In the genomic region with DNA sequence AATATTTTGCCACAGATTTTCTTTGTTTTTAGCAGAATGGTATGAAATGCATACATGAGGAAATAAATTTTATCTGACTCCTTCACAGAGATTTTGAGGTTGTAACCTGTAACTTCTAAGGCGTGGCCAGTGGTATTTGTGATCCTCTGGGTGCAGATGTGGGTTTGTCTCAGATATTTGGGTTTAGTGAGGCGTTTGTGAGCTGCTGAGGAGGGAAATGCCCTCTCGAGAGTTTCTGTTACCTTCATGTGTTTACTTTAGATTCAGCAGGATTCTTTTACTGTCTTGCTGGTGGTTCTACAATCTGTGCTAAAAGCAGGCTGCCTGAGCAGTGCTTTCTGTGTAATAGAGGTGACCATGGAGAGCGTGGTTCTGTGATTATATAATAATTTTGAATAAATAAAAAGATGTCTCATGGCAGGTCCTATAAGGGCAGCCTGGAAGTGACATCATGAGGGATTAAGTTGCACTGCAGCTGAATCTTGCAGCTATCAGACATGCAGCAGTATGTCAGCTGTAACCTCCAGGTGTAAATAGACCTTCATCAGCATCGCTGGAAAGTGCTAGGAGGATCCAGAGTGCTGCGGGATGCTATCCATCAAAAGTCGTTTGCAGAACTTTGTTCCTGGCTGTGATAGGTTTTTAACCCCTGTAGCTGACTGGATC, we compare ENCODE assay signal across 33 cellular contexts. TPM values are rescaled to one million over a fixed set of nuclear protein-coding genes. Genes with fewer than 3 reads are reported as not detected.
DNase-seq lines count a peak whose midpoint lies in the region; ATAC-seq, FAIRE-seq and TF ChIP-seq lines count a peak whose summit lies in the region.
"Had no signal": no experiment of that assay in that cellular context is flagged by ENCODE, and none has a peak within 500 bp of the region (broad histone marks: within the 10 kb centered on the region; RNA-seq: fewer than 3 reads in every experiment).

No MANE protein-coding gene starts in this region.

- no peak for TF ChIP-seq POLR2A in A549 (IDR thresholded peaks at IDR 0.05; ENCODE audit: low read length)

- TF ChIP-seq CTCF in A549 (IDR thresholded peaks at IDR 0.05) (no peak), nephron progenitor cell (IDR thresholded peaks at IDR 0.05) (no peak), endodermal cell (conservative IDR thresholded peaks at IDR 0.05) (no peak)

- H3K4me1 Mint-ChIP-seq in nephron progenitor cell (no peaks in the 10 kb centered on the region), endodermal cell (peaks cover 18% of the 10 kb centered on the region)
- H3K4me1 Mint-ChIP-seq in activated T-cell treated with anti-CD3 and anti-CD28 coated beads, Interleukin-2, amount 50 U/mL, for 24 hours (ENCODE audit: low read depth), result peaks cover 3% of the 10 kb centered on the region
- H3K4me1 Mint-ChIP-seq in CD8-positive, alpha-beta memory T cell, result peaks cover 0 to 4% (median 0%) of the 10 kb centered on the region in 3 donors

- no peak for TF ChIP-seq EP300 in A549 (IDR thresholded peaks at IDR 0.05)

- H3K36me3 ChIP-seq in endodermal cell (ENCODE audit: control insufficient read depth, insufficient read depth, low read length), result peaks cover 69% of the 10 kb centered on the region
- H3K36me3 ChIP-seq in CD8-positive, alpha-beta memory T cell (ENCODE audit: insufficient read depth, low read length), result no peaks in the 10 kb centered on the region

- ATAC-seq in A549, result no peak
- peak; percentile 83 for ATAC-seq in HG03342 (IDR thresholded peaks at IDR 0.05; ENCODE audit: unreplicated experiment)
- peak; percentile 11; the same call in 2 of the 3 replicates for ATAC-seq in SK-N-SH treated with all-trans-retinoic acid at 6 μM for 48 hours
- ATAC-seq: naive thymus-derived CD8-positive, alpha-beta T cell; Panc1 had no signal

- H3K4me2 ChIP-seq in A549, result peak overlapping the region; percentile 20; the same call in 2 of the 3 replicates

- H3K4me1 ChIP-seq in A549 (peaks cover 47% of the 10 kb centered on the region), endodermal cell (ENCODE audit: control insufficient read depth, insufficient read depth, low read length) (peaks cover 15% of the 10 kb centered on the region)
- no peaks in the 10 kb centered on the region for H3K4me1 ChIP-seq in CD8-positive, alpha-beta memory T cell (ENCODE audit: insufficient read depth, low read length)

- H3K27me3 ChIP-seq in endodermal cell (ENCODE audit: control insufficient read depth, insufficient read depth, low read length, poor library complexity, severe bottlenecking), result no peaks in the 10 kb centered on the region
- no peaks in the 10 kb centered on the region for H3K27me3 ChIP-seq in CD8-positive, alpha-beta memory T cell (ENCODE audit: insufficient read depth, low read length, poor library complexity, severe bottlenecking)
- H3K27me3 ChIP-seq: MG63, SJSA1, stomach had no signal

- CTCF ChIA-PET in A549 (lab: Yijun Ruan, JAX), result no interaction called here
- CTCF ChIA-PET in CD8-positive, alpha-beta memory T cell (lab: Charles Lee), result no interaction called here

- peaks cover 39% of the 10 kb centered on the region for H3K9me3 Mint-ChIP-seq in nephron progenitor cell
- H3K9me3 Mint-ChIP-seq in activated T-cell treated with anti-CD3 and anti-CD28 coated beads, Interleukin-2, amount 50 U/mL, for 24 hours, result no peaks in the 10 kb centered on the region
- H3K9me3 Mint-ChIP-seq in endodermal cell, result peaks cover 29% of the 10 kb centered on the region
- peaks cover 0 to 4% (median 3%) of the 10 kb centered on the region in 5 donors for H3K9me3 Mint-ChIP-seq in CD8-positive, alpha-beta memory T cell

- POLR2A ChIA-PET in A549 (lab: Yijun Ruan, JAX), result no interaction called here
- POLR2A ChIA-PET in CD8-positive, alpha-beta memory T cell (lab: Charles Lee), result no interaction called here

- H3K36me3 Mint-ChIP-seq in nephron progenitor cell (ENCODE audit: low read depth), result peaks cover 53% of the 10 kb centered on the region
- no peaks in the 10 kb centered on the region for H3K36me3 Mint-ChIP-seq in activated T-cell treated with anti-CD3 and anti-CD28 coated beads, Interleukin-2, amount 50 U/mL, for 24 hours (ENCODE audit: low read depth)
- H3K36me3 Mint-ChIP-seq in endodermal cell (ENCODE audit: low read depth), result peaks cover 28% of the 10 kb centered on the region
- H3K36me3 Mint-ChIP-seq in CD8-positive, alpha-beta memory T cell, result peaks cover 0 to 8% (median 0%) of the 10 kb centered on the region in 3 donors
- H3K36me3 Mint-ChIP-seq: activated CD4-positive, alpha-beta memory T cell treated with anti-CD3 and anti-CD28 coated beads for 36 hours; activated naive CD8-positive, alpha-beta T cell treated with anti-CD3 and anti-CD28 coated beads, Interleukin-2, amount 10 ng/mL, durations not matched to agents 7 days and 5 days had no signal

- H3K27ac Mint-ChIP-seq in nephron progenitor cell (no peak overlapping the region), endodermal cell (no peak overlapping the region)
- no peak overlapping the region for H3K27ac Mint-ChIP-seq in activated T-cell treated with anti-CD3 and anti-CD28 coated beads, Interleukin-2, amount 50 U/mL, for 24 hours
- no peak overlapping the region for H3K27ac Mint-ChIP-seq in CD8-positive, alpha-beta memory T cell
- H3K27ac Mint-ChIP-seq: activated CD4-positive, alpha-beta memory T cell treated with anti-CD3 and anti-CD28 coated beads for 36 hours; activated naive CD8-positive, alpha-beta T cell treated with anti-CD3 and anti-CD28 coated beads, Interleukin-2, amount 10 ng/mL, durations not matched to agents 7 days and 5 days; dendritic cell treated with granulocyte-macrophage colony-stimulating factor and Interleukin-4, amounts not matched to agents 40 ng/mL and 50 ng/mL, for 4 days; T-helper 1 cell treated with Interleukin-12 subunit alpha and Interleukin-12 subunit beta and Interleukin-4 antibody, amounts not matched to agents 30 μg/mL and 1 μg/mL, for 36 hours had no signal

- peak overlapping the region; percentile 14 for H3K4me3 Mint-ChIP-seq in nephron progenitor cell
- H3K4me3 Mint-ChIP-seq in activated T-cell treated with anti-CD3 and anti-CD28 coated beads, Interleukin-2, amount 50 U/mL, for 24 hours, result no peak overlapping the region
- no peak overlapping the region for H3K4me3 Mint-ChIP-seq in endodermal cell
- no peak overlapping the region for H3K4me3 Mint-ChIP-seq in CD8-positive, alpha-beta memory T cell
- H3K4me3 Mint-ChIP-seq: activated CD4-positive, alpha-beta memory T cell treated with anti-CD3 and anti-CD28 coated beads for 36 hours; activated naive CD8-positive, alpha-beta T cell treated with anti-CD3 and anti-CD28 coated beads, Interleukin-2, amount 10 ng/mL, durations not matched to agents 7 days and 5 days; dendritic cell treated with granulocyte-macrophage colony-stimulating factor and Interleukin-4, amounts not matched to agents 40 ng/mL and 50 ng/mL, for 4 days; naive thymus-derived CD8-positive, alpha-beta T cell; T-helper 1 cell treated with Interleukin-12 subunit alpha and Interleukin-12 subunit beta and Interleukin-4 antibody, amounts not matched to agents 30 μg/mL and 1 μg/mL, for 36 hours had no signal

- no peak for FAIRE-seq in A549 (lab: Jason Lieb, UNC)
- FAIRE-seq in RCC 7860 (lab: Jason Lieb, UNC), result no peak
- FAIRE-seq: A204.1, astrocyte, endometrium, HTR-8/SVneo, islet of Langerhans had no signal

- DNase-seq in A549 (ENCODE audit: low read depth in 1 of 2, low spot score in 1 of 2) (no peak), nephron progenitor cell (no peak), endodermal cell (no peak), RCC 7860 (ENCODE audit: low spot score) (no peak)
- no peak for DNase-seq in activated T-cell treated with anti-CD3 and anti-CD28 coated beads, Interleukin-2, amount 50 U/mL, for 24 hours
- no peak for DNase-seq in CD8-positive, alpha-beta memory T cell
- DNase-seq: activated CD4-positive, alpha-beta memory T cell treated with anti-CD3 and anti-CD28 coated beads for 36 hours; activated CD4-positive, CD25-positive, alpha-beta regulatory T cell treated with anti-CD3 and anti-CD28 coated beads, Interleukin-2, amount 50 U/mL, for 72 hours; activated CD8-positive, alpha-beta memory T cell treated with anti-CD3 and anti-CD28 coated beads, Interleukin-2, amount 50 U/mL, for 48 hours; activated naive CD8-positive, alpha-beta T cell treated with anti-CD3 and anti-CD28 coated beads, Interleukin-2, amount 10 ng/mL, durations not matched to agents 7 days and 5 days; AML-193; caudate nucleus; DMS153; H7; KBM-7; MG63; naive thymus-derived CD8-positive, alpha-beta T cell; NCI-H2081; NCI-H510A treated with DMSO at 0.1 percent for 48 hours; NK-92 treated with Interleukin-12 subunit alpha and Interleukin-12 subunit beta, amount 100 ng/mL, for 24 hours; stimulated activated CD4-positive, alpha-beta T cell treated with anti-CD3 and anti-CD28 coated beads, Interleukin-2, amount 100 ng/mL, for 24 hours; stomach had no signal

- H3K9me3 ChIP-seq in A549, result no peaks in the 10 kb centered on the region
- H3K9me3 ChIP-seq in endodermal cell (ENCODE audit: control insufficient read depth, low read length), result peaks cover 54% of the 10 kb centered on the region
- H3K9me3 ChIP-seq in CD8-positive, alpha-beta memory T cell (ENCODE audit: low read length), result no peaks in the 10 kb centered on the region
- H3K9me3 ChIP-seq: MG63, stomach had no signal

- no peak overlapping the region for H3K9ac ChIP-seq in endodermal cell (ENCODE audit: extremely low read depth, low read length, poor library complexity, severe bottlenecking)

- H3K4me3 ChIP-seq in A549 (no peak overlapping the region), endodermal cell (ENCODE audit: low read length) (no peak overlapping the region)
- no peak overlapping the region for H3K4me3 ChIP-seq in CD8-positive, alpha-beta memory T cell (ENCODE audit: low read length)
- H3K4me3 ChIP-seq: MG63, SJSA1, stomach had no signal

- 72% methylated on average over 7 of the region's 7 CpGs for WGBS in A549 (ENCODE audit: missing lambda C conversion rate)
- WGBS in endodermal cell (ENCODE audit: insufficient coverage in 1 of 2, insufficient read length in 1 of 2), 2 experiments, result 92 to 98% methylated on average over 5 to 7 of the region's 7 CpGs

- no peak for TF ChIP-seq RAD21 in A549 (conservative IDR thresholded peaks at IDR 0.05 in 1 of 2, IDR thresholded peaks at IDR 0.05 in 1 of 2)

- H3K27me3 Mint-ChIP-seq in nephron progenitor cell (ENCODE audit: low read depth, poor library complexity) (no peaks in the 10 kb centered on the region), endodermal cell (ENCODE audit: insufficient read depth) (no peaks in the 10 kb centered on the region)
- H3K27me3 Mint-ChIP-seq in activated T-cell treated with anti-CD3 and anti-CD28 coated beads, Interleukin-2, amount 50 U/mL, for 24 hours, result peaks cover 2% of the 10 kb centered on the region
- peaks cover 2 to 4% of the 10 kb centered on the region in 2 donors for H3K27me3 Mint-ChIP-seq in CD8-positive, alpha-beta memory T cell
- H3K27me3 Mint-ChIP-seq: activated CD4-positive, alpha-beta memory T cell treated with anti-CD3 and anti-CD28 coated beads for 36 hours; activated naive CD8-positive, alpha-beta T cell treated with anti-CD3 and anti-CD28 coated beads, Interleukin-2, amount 10 ng/mL, durations not matched to agents 7 days and 5 days; dendritic cell treated with granulocyte-macrophage colony-stimulating factor and Interleukin-4, amounts not matched to agents 40 ng/mL and 50 ng/mL, for 4 days had no signal

- H3K27ac ChIP-seq in A549 (peak overlapping the region in 1 of 2 experiments; percentile 1; a peak in 1 of 6 replicates), endodermal cell (ENCODE audit: low read depth, low read length) (no peak overlapping the region)
- no peak overlapping the region for H3K27ac ChIP-seq in CD8-positive, alpha-beta memory T cell (ENCODE audit: low read depth, low read length)
- H3K27ac ChIP-seq: SJSA1 had no signal

RNA-seq across cellular contexts. Expression of gene TANC1, which starts 34.2 kb away (rescaled TPM):
- polyA plus RNA-seq in A549 (2011; rRNA removed) (19.5 and 21.2 TPM in 2 replicates), A549 (2017; fragmentation: RNase III; extraction: RNeasy Plus Mini Kit Qiagen cat#74134 plus additional on column Dnase treatment) (8.1 to 10.0 TPM (median 9.2 TPM) in 3 replicates)
- 6.3 and 7.0 TPM in 2 replicates for polyA plus RNA-seq in A549 (2012; cell fraction: cytosol; rRNA removed)
- polyA plus RNA-seq in A549 (2012; cell fraction: nucleus; rRNA removed), result 18.2 and 19.3 TPM in 2 replicates
- 43.3 and 47.4 TPM in 2 replicates for polyA minus RNA-seq in A549 (2011; rRNA and poly(A)+ RNA removed)
- 1 to 10 TPM; 2.9 to 9.5 TPM for total RNA-seq in endodermal cell
- polyA plus RNA-seq in endodermal cell (2013, experiment 1 of 2), result 15.0 TPM
- 15.6 TPM for polyA plus RNA-seq in endodermal cell (2013, experiment 2 of 2)
- total RNA-seq in CD8-positive, alpha-beta memory T cell, result under 1 TPM; 0.11 to 0.13 TPM
- 0.64 TPM for polyA plus RNA-seq in CD8-positive, alpha-beta memory T cell

Comparison
In these comparisons a context has a peak if more than half of its experiments do, and no peak if none do; other contexts are left out.
1. ATAC-seq: peak in HG03342 (single experiment) and SK-N-SH treated with all-trans-retinoic acid at 6 μM for 48 hours (single experiment); none in A549 (0 of 2).